In the genomic region with DNA sequence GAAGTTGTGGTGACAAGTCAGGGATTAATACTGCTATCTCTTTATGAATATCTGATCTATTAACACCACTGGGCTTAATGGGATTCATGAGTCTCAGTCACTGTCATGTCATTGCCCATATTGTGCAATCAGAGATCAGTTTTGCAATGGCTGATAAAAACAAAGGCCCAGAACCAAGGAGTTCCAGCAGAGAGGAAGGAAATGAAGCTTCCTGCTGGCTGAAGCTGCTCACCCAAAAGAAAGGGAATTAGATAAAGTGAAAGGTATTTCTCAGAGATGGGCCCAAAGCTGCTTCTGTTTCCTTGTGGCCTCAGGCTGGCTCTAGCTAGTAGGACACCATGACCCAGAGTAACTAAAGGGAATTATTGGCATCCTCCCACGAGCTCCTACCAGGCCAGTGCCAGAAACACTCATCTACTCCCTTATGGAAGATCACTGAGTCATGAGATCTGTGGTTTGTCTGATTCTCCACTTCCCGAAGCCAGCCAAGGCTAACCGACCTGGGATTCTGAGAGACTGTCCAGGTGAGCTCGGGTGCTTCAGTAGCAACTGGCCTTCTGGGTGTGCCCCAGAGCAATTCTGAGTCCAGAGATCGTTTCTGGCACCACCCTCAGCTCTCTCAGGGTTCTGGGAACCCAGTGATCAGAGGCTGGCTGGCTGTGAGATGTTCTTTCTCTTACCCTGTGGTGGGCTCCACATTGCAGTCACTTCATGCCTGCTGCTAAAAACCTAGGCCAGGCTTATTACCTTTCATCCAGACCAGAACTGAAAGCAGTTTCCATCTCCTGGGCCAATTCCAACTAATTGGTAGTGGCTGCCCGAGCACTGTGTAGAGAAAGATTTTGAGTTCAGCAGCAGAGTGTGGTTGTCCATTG, we compare ENCODE assay signal across 9 cellular contexts.
DNase-seq lines count a peak whose midpoint lies in the region; ATAC-seq and TF ChIP-seq lines count a peak whose summit lies in the region.
"Had no signal": no experiment of that assay in that cellular context is flagged by ENCODE, and none has a peak within 500 bp of the region (broad histone marks: within the 10 kb centered on the region; RNA-seq: fewer than 3 reads in every experiment).

No MANE protein-coding gene starts in this region.

- WGBS in neuronal stem cell (ENCODE audit: extremely low coverage in 2 of 2, insufficient read length in 2 of 2, insufficient replicate concordance in 1 of 2), 2 donors: no CpG with 5 or more reads among the region's 6 CpGs

- no peak overlapping the region for H2BK5ac ChIP-seq in neuronal stem cell (ENCODE audit: low read length)

- peak overlapping the region; percentile 7 for H3K18ac ChIP-seq in neuronal stem cell (ENCODE audit: low read length)

- H3K36me3 ChIP-seq in RWPE2 (ENCODE audit: low read depth) (no peaks in the 10 kb centered on the region), neuronal stem cell (replicated peaks in 1 of 2; ENCODE audit: control insufficient read depth in 2 of 2, insufficient read depth in 2 of 2, low read length in 2 of 2) (no peaks in the 10 kb centered on the region)

- no peak overlapping the region for H3K14ac ChIP-seq in neuronal stem cell (ENCODE audit: low read length)

- no peak overlapping the region for H4K91ac ChIP-seq in neuronal stem cell (ENCODE audit: low read depth, low read length, poor library complexity)

- no peak overlapping the region for H3K4me3 ChIP-seq in RWPE2 (ENCODE audit: severe bottlenecking)
- no peak overlapping the region for H3K4me3 ChIP-seq in neuronal stem cell (ENCODE audit: low read length in 2 of 2)

- H3K23ac ChIP-seq in neuronal stem cell (ENCODE audit: low read depth, low read length, poor library complexity): no peak overlapping the region

- H2BK12ac ChIP-seq in neuronal stem cell (ENCODE audit: low read length): no peak overlapping the region

- peak; percentile 91 for ATAC-seq in RWPE2 (ENCODE audit: low read depth)
- ATAC-seq in esophagus mucosa: peak; percentile 86
- ATAC-seq in HG03439 (IDR thresholded peaks at IDR 0.05; ENCODE audit: unreplicated experiment): no peak
- no peak for ATAC-seq in HG03097 (IDR thresholded peaks at IDR 0.05; ENCODE audit: low FRiP score, unreplicated experiment)
- no peak for ATAC-seq in HG02938 (IDR thresholded peaks at IDR 0.05; ENCODE audit: unreplicated experiment)

- H3K4me1 ChIP-seq in RWPE2 (ENCODE audit: insufficient read depth, poor library complexity, severe bottlenecking): peaks cover 44% of the 10 kb centered on the region
- H3K4me1 ChIP-seq in neuronal stem cell (ENCODE audit: control insufficient read depth in 2 of 2, insufficient read depth in 1 of 2, low read depth in 1 of 2, low read length in 2 of 2): peaks cover 12 to 19% of the 10 kb centered on the region in 2 donors

- H3K4ac ChIP-seq in neuronal stem cell (ENCODE audit: low read length): no peak overlapping the region

- H2BK120ac ChIP-seq in neuronal stem cell (ENCODE audit: low read depth, low read length): no peak overlapping the region

- DNase-seq in GM03348 (ENCODE audit: low spot score): peak; percentile 85
- peak; percentile 78 for DNase-seq in RWPE2 (ENCODE audit: low spot score)
- no peak for DNase-seq in neuronal stem cell (ENCODE audit: low spot score)
- DNase-seq in effector CD8-positive, alpha-beta T cell (lab: John Stamatoyannopoulos, UW): no peak

- no peak overlapping the region for H3K4me2 ChIP-seq in neuronal stem cell (ENCODE audit: insufficient read depth, low read length, poor library complexity, severe bottlenecking)

- no peak overlapping the region for H4K8ac ChIP-seq in neuronal stem cell (ENCODE audit: low read depth, low read length)

- H2AK5ac ChIP-seq in neuronal stem cell (ENCODE audit: low read depth, low read length): peak overlapping the region; percentile 16

- no peak for TF ChIP-seq CTCF in RWPE2 (IDR thresholded peaks at IDR 0.05; ENCODE audit: poor library complexity, severe bottlenecking)

- H2AFZ ChIP-seq in neuronal stem cell (ENCODE audit: low read length): peak overlapping the region; percentile 76

- H3K27me3 ChIP-seq in RWPE2 (ENCODE audit: insufficient read depth, poor library complexity, severe bottlenecking): no peaks in the 10 kb centered on the region
- no peaks in the 10 kb centered on the region for H3K27me3 ChIP-seq in neuronal stem cell (ENCODE audit: control insufficient read depth in 3 of 3, insufficient read depth in 3 of 3, low read depth in 1 of 3, low read length in 3 of 3)

- no peak overlapping the region for H3K9ac ChIP-seq in neuronal stem cell (ENCODE audit: low read depth, low read length, poor library complexity)
- H3K9ac ChIP-seq: KMS-11 had no signal

- H2BK15ac ChIP-seq in neuronal stem cell (ENCODE audit: low read length): no peak overlapping the region

- H3K27ac ChIP-seq in RWPE2 (ENCODE audit: poor library complexity, severe bottlenecking): peak overlapping the region; percentile 97
- H3K27ac ChIP-seq in neuronal stem cell (replicated peaks; ENCODE audit: low read length): no peak overlapping the region

- H3K9me3 ChIP-seq in RWPE2 (ENCODE audit: severe bottlenecking) (no peaks in the 10 kb centered on the region), neuronal stem cell (replicated peaks in 1 of 2; ENCODE audit: control insufficient read depth in 2 of 2, insufficient read depth in 1 of 2, low read depth in 1 of 2, low read length in 2 of 2) (peaks cover 0 to 6% of the 10 kb centered on the region in 2 donors)

- no peaks in the 10 kb centered on the region for H3K79me1 ChIP-seq in neuronal stem cell (ENCODE audit: low read depth, low read length)

Comparison
In these comparisons a context has a peak if more than half of its experiments do, and no peak if none do; other contexts are left out.
1. DNase-seq: peak in GM03348 (single experiment) and RWPE2 (single experiment); none in neuronal stem cell (single experiment) and effector CD8-positive, alpha-beta T cell (single experiment).
2. ATAC-seq: peak in RWPE2 (single experiment) and esophagus mucosa (single experiment); none in HG03439 (single experiment), HG03097 (single experiment) and HG02938 (single experiment).